In genomic region chr17:18224428-18225120, GRCh38 we compare ENCODE assay signal across 8 cellular contexts. TPM values are rescaled to one million over a fixed set of nuclear protein-coding genes. Genes with fewer than 3 reads are reported as not detected.
A peak's percentile ranks its signal among the peaks of the same experiment; 100 is the strongest.
DNase-seq lines count a peak whose midpoint lies in the region.
"Had no signal": no experiment of that assay in that cellular context is flagged by ENCODE, and none has a peak within 500 bp of the region (broad histone marks: within the 10 kb centered on the region; RNA-seq: fewer than 3 reads in every experiment).

No MANE protein-coding gene starts in this region.

- H3K36me3 ChIP-seq in adipocyte (ENCODE audit: control insufficient read depth, insufficient read depth, low read length, severe bottlenecking) (no peaks in the 10 kb centered on the region), iPS-18a (ENCODE audit: control insufficient read depth, low read depth, low read length) (no peaks in the 10 kb centered on the region), stomach smooth muscle (ENCODE audit: control insufficient read depth in 2 of 2, insufficient read depth in 2 of 2, low read length in 2 of 2) (no peaks in the 10 kb centered on the region)
- H3K36me3 ChIP-seq: pancreas had no signal

- H3K4me1 ChIP-seq in adipocyte (ENCODE audit: control insufficient read depth, insufficient read depth, low read length) = peaks cover 35% of the 10 kb centered on the region
- peaks cover 6% of the 10 kb centered on the region for H3K4me1 ChIP-seq in iPS-18a (ENCODE audit: control insufficient read depth, low read depth, low read length)
- peaks cover 23% of the 10 kb centered on the region for H3K4me1 ChIP-seq in stomach smooth muscle (ENCODE audit: control insufficient read depth, insufficient read depth, low read length)
- H3K4me1 ChIP-seq: pancreas had no signal

- H3K4me3 ChIP-seq in Jurkat, Clone E6-1 (ENCODE audit: low read length) = peak overlapping the region; percentile 55
- peak overlapping the region; percentile 68 for H3K4me3 ChIP-seq in adipocyte (ENCODE audit: low read length)
- H3K4me3 ChIP-seq in iPS-18a (ENCODE audit: low read length) = peak overlapping the region; percentile 75
- H3K4me3 ChIP-seq in stomach smooth muscle (ENCODE audit: low read length in 2 of 2) = peak overlapping the region; percentile 67 to 69

- H3K27ac ChIP-seq in iPS-18a (ENCODE audit: low read length) = peak overlapping the region; percentile 97
- H3K27ac ChIP-seq in stomach smooth muscle (ENCODE audit: low read length) = no peak overlapping the region

- no peak for DNase-seq in Jurkat, Clone E6-1 (ENCODE audit: low read depth, low spot score)
- peak; percentile 32 for DNase-seq in adipocyte (ENCODE audit: low read depth)
- DNase-seq in DMS114 treated with DMSO at 0.1 percent for 48 hours (lab: John Stamatoyannopoulos, UW; ENCODE audit: unreplicated experiment) = no peak
- no peak for DNase-seq in NCI-H146 (lab: John Stamatoyannopoulos, UW)
- DNase-seq in stimulated activated naive CD4-positive, alpha-beta T cell treated with Interleukin-2 at 50 U/mL for 16 hours (lab: John Stamatoyannopoulos, UW) = no peak

- H3K27me3 ChIP-seq in adipocyte (replicated peaks; ENCODE audit: control insufficient read depth, insufficient read depth, low read length) (no peaks in the 10 kb centered on the region), iPS-18a (ENCODE audit: control insufficient read depth, insufficient read depth, low read length) (no peaks in the 10 kb centered on the region), stomach smooth muscle (ENCODE audit: control insufficient read depth in 1 of 2, insufficient read depth in 2 of 2, low read length in 2 of 2) (no peaks in the 10 kb centered on the region)
- H3K27me3 ChIP-seq: pancreas had no signal

- H3K9me3 ChIP-seq in adipocyte (ENCODE audit: control insufficient read depth, low read length) = no peaks in the 10 kb centered on the region
- no peaks in the 10 kb centered on the region for H3K9me3 ChIP-seq in iPS-18a (ENCODE audit: control insufficient read depth, low read depth, low read length)
- no peaks in the 10 kb centered on the region for H3K9me3 ChIP-seq in stomach smooth muscle (ENCODE audit: control insufficient read depth in 2 of 2, low read length in 2 of 2)
- H3K9me3 ChIP-seq: pancreas had no signal

- peak overlapping the region; percentile 59 for H3K9ac ChIP-seq in adipocyte (ENCODE audit: low read length)
- peak overlapping the region; percentile 92 for H3K9ac ChIP-seq in iPS-18a (ENCODE audit: low read length)
- peak overlapping the region; percentile 55 to 65 for H3K9ac ChIP-seq in stomach smooth muscle (ENCODE audit: low read length in 2 of 2)

RNA-seq across cellular contexts. Expression of gene LLGL1, which starts 0.9 kb away (rescaled TPM):
- 22.6 TPM for polyA plus RNA-seq in Jurkat, Clone E6-1 (2012; ENCODE audit: insufficient read depth, insufficient read length)

RNA-seq across cellular contexts. Expression of gene FLII, which starts 34.0 kb away (rescaled TPM):
- polyA plus RNA-seq in Jurkat, Clone E6-1 (2012; ENCODE audit: insufficient read depth, insufficient read length) = 226 TPM

RNA-seq across cellular contexts. Expression of gene MIEF2, which starts 35.9 kb away (rescaled TPM):
- polyA plus RNA-seq in Jurkat, Clone E6-1 (2012; ENCODE audit: insufficient read depth, insufficient read length) = 8.4 TPM

RNA-seq across cellular contexts. Expression of gene ALKBH5, which starts 40.9 kb away (rescaled TPM):
- polyA plus RNA-seq in Jurkat, Clone E6-1 (2012; ENCODE audit: insufficient read depth, insufficient read length) = 37.7 TPM
